Comparison of ENCODE assay signal across 1 cellular context in the genomic region with DNA sequence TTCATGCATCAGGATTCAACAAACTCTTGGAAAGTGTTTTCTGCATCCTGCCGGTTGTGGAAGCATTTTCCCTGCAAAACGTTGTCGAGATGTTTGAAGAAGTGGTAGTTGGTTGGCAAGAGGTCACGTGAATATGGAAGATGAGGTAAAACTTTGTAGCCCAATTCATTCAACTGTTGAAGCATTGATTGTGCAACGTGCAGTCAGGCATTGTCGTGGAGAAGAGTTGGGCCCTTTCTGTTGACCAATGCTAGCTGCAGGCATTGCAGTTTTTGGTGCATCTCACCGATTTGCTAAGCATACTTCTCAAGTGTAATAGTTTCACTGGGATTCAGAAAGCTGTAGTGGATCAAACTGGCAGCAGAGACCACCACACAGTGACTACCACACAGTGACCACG.
A peak's percentile ranks its signal among the peaks of the same experiment; 100 is the strongest.
TF ChIP-seq lines count a peak whose summit lies in the region.

No MANE protein-coding gene starts in this region.

TF ChIP-seq in K562, 482 proteins besides CTCF, POLR2A, EP300 and RAD21:
- TF ChIP-seq CEBPB (tag; IDR thresholded peaks at IDR 0.05) (peak; percentile 53; the same call in 1 of the 2 replicates), E2F4 (CRISPR knock-in tag; IDR thresholded peaks at IDR 0.05; ENCODE audit: low read depth) (no peak), SREBF2 (CRISPR knock-in tag; IDR thresholded peaks at IDR 0.05) (no peak), SIN3B (IDR thresholded peaks at IDR 0.05; ENCODE audit: low read depth) (no peak), ZFP36 (IDR thresholded peaks at IDR 0.05; ENCODE audit: low read depth, low read length, partially characterized antibody) (no peak), MCM3 (IDR thresholded peaks at IDR 0.05) (no peak), RBM22 (IDR thresholded peaks at IDR 0.05; ENCODE audit: low read depth, low read length, poor library complexity, severe bottlenecking) (no peak), ZNF316 (IDR thresholded peaks at IDR 0.05) (no peak), E2F3 (CRISPR knock-in tag; IDR thresholded peaks at IDR 0.05) (no peak), POLR3A (IDR thresholded peaks at IDR 0.05; ENCODE audit: borderline replicate concordance, extremely low read depth, insufficient read depth, insufficient read length) (no peak), CEBPG (CRISPR knock-in tag; IDR thresholded peaks at IDR 0.05) (no peak), CEBPG (tag; conservative IDR thresholded peaks at IDR 0.05 in 1 of 2, IDR thresholded peaks at IDR 0.05 in 1 of 2) (0 out of 4 replicates have a peak, but pooled peaks of 1 of the 2 experiments have one; percentile 28)
- TF ChIP-seq, protein P1, sequence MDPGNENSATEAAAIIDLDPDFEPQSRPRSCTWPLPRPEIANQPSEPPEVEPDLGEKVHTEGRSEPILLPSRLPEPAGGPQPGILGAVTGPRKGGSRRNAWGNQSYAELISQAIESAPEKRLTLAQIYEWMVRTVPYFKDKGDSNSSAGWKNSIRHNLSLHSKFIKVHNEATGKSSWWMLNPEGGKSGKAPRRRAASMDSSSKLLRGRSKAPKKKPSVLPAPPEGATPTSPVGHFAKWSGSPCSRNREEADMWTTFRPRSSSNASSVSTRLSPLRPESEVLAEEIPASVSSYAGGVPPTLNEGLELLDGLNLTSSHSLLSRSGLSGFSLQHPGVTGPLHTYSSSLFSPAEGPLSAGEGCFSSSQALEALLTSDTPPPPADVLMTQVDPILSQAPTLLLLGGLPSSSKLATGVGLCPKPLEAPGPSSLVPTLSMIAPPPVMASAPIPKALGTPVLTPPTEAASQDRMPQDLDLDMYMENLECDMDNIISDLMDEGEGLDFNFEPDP (CRISPR knock-in tag; IDR thresholded peaks at IDR 0.05) = no peak
